In the genomic region with DNA sequence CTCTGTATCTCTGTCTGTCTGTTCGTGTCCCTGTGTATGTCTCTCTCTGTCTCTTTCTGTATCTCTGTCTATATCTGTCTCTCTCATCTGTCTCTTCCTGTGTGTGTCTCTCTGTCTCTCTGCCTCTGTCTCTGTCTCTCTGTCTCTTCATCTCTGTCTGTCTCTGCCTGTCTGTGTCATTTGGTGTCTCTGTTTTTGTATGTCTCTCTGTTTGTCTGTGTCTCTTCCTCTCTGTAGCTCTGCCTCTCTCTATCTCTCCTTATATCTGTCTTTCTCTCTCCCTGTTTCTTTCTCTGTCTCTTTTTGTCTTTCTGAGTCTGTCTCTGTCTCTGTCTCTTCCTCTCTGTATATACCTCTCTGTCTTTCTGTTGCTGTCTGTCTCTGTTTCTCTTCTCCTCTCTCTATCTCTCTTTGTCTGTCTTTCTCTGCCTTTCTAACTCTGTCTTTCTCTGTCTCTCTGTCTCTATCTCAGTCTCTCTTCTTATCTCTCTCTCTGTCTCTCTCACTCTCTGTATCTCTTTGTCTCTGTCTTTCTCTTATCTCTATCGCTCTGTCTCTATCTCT, we compare ENCODE assay signal across 30 cellular contexts. TPM values are rescaled to one million over a fixed set of nuclear protein-coding genes. Genes with fewer than 3 reads are reported as not detected.
DNase-seq lines count a peak whose midpoint lies in the region; ATAC-seq and TF ChIP-seq lines count a peak whose summit lies in the region.
"Had no signal": no experiment of that assay in that cellular context is flagged by ENCODE, and none has a peak within 500 bp of the region (broad histone marks: within the 10 kb centered on the region; RNA-seq: fewer than 3 reads in every experiment).

No MANE protein-coding gene starts in this region.

- H3K4me2 ChIP-seq in KMS-11, result peak overlapping the region; percentile 65

- no peaks in the 10 kb centered on the region for H3K27me3 Mint-ChIP-seq in activated CD4-positive, alpha-beta T cell treated with anti-CD3 and anti-CD28 coated beads, Interleukin-2, amount 10 ng/mL, durations not matched to agents 24 days and 14 days
- peaks cover 5% of the 10 kb centered on the region for H3K27me3 Mint-ChIP-seq in activated CD4-positive, alpha-beta T cell treated with anti-CD3 and anti-CD28 coated beads for 36 hours
- no peaks in the 10 kb centered on the region for H3K27me3 Mint-ChIP-seq in activated naive CD8-positive, alpha-beta T cell treated with anti-CD3 and anti-CD28 coated beads for 36 hours
- no peaks in the 10 kb centered on the region for H3K27me3 Mint-ChIP-seq in progenitor cell of endocrine pancreas
- H3K27me3 Mint-ChIP-seq: activated naive CD4-positive, alpha-beta T cell treated with anti-CD3 and anti-CD28 coated beads, Interleukin-2, amount 50 U/mL, for 24 hours had no signal

- peaks cover 14% of the 10 kb centered on the region for H3K79me2 ChIP-seq in KMS-11 (ENCODE audit: insufficient read depth, low read depth)

- H3K9ac ChIP-seq in KMS-11, result peak overlapping the region; percentile 67; the same call in 1 of the 2 replicates

- ATAC-seq in activated CD4-positive, alpha-beta T cell treated with anti-CD3 and anti-CD28 coated beads for 36 hours, result no peak
- no peak for ATAC-seq in GM19324 (IDR thresholded peaks at IDR 0.05; ENCODE audit: low FRiP score, unreplicated experiment)
- no peak for ATAC-seq in GM21723 (IDR thresholded peaks at IDR 0.05; ENCODE audit: unreplicated experiment)
- ATAC-seq in GM21360 (IDR thresholded peaks at IDR 0.05; ENCODE audit: unreplicated experiment), result no peak
- ATAC-seq: T-cell, upper lobe of right lung had no signal

- H3K27ac ChIP-seq in KMS-11, result peak overlapping the region; percentile 91
- H3K27ac ChIP-seq: ascending aorta, dorsolateral prefrontal cortex, lower lobe of right lung, upper lobe of right lung had no signal

- H3K36me3 Mint-ChIP-seq in activated CD4-positive, alpha-beta T cell treated with anti-CD3 and anti-CD28 coated beads, Interleukin-2, amount 10 ng/mL, durations not matched to agents 24 days and 14 days (ENCODE audit: low read depth), result no peaks in the 10 kb centered on the region
- H3K36me3 Mint-ChIP-seq in activated CD4-positive, alpha-beta T cell treated with anti-CD3 and anti-CD28 coated beads for 36 hours (ENCODE audit: low read depth), result no peaks in the 10 kb centered on the region
- no peaks in the 10 kb centered on the region for H3K36me3 Mint-ChIP-seq in activated naive CD8-positive, alpha-beta T cell treated with anti-CD3 and anti-CD28 coated beads for 36 hours
- peaks cover 30% of the 10 kb centered on the region for H3K36me3 Mint-ChIP-seq in progenitor cell of endocrine pancreas (ENCODE audit: insufficient read depth)
- H3K36me3 Mint-ChIP-seq: activated naive CD4-positive, alpha-beta T cell treated with anti-CD3 and anti-CD28 coated beads, Interleukin-2, amount 50 U/mL, for 24 hours; T-cell had no signal

- H3K4me1 ChIP-seq in KMS-11 (ENCODE audit: low read depth, poor library complexity, severe bottlenecking), result peaks cover 53% of the 10 kb centered on the region
- H3K4me1 ChIP-seq: ascending aorta, lower lobe of right lung, upper lobe of right lung had no signal

- H3K4me3 ChIP-seq in KMS-11 (IDR thresholded peaks at IDR 0.05; ENCODE audit: insufficient read depth, low read depth, low read length), result no peak overlapping the region
- H3K4me3 ChIP-seq: ascending aorta, dorsolateral prefrontal cortex, lower lobe of right lung, upper lobe of right lung had no signal

- no peaks in the 10 kb centered on the region for H3K27me3 ChIP-seq in KMS-11 (ENCODE audit: insufficient read depth, low read depth)
- H3K27me3 ChIP-seq: ascending aorta, dorsolateral prefrontal cortex, upper lobe of right lung had no signal

- DNase-seq in activated CD4-positive, alpha-beta T cell treated with anti-CD3 and anti-CD28 coated beads, Interleukin-2, amount 10 ng/mL, durations not matched to agents 24 days and 14 days, result no peak
- DNase-seq in activated CD4-positive, alpha-beta T cell treated with anti-CD3 and anti-CD28 coated beads for 36 hours, result no peak
- no peak for DNase-seq in activated naive CD8-positive, alpha-beta T cell treated with anti-CD3 and anti-CD28 coated beads for 36 hours
- no peak for DNase-seq in progenitor cell of endocrine pancreas (ENCODE audit: low spot score, unreplicated experiment)
- DNase-seq: 8988T; activated T-cell treated with anti-CD3 and anti-CD28 coated beads, Interleukin-2, amount 50 U/mL, for 48 hours; AML-193; cerebellar nuclear complex; COR-L47; DMS79 treated with DMSO at 0.1 percent for 48 hours; dorsolateral prefrontal cortex; H7; head of caudate nucleus; kidney glomerular epithelial cell; lower lobe of right lung; NCI-H1092; NCI-H1930; NCI-H2227 treated with DMSO at 0.1 percent for 48 hours; NCI-H748 treated with DMSO at 0.1 percent for 48 hours; OCI-M1; SHP77; stimulated activated CD8-positive, alpha-beta memory T cell treated with anti-CD3 and anti-CD28 coated beads, Interleukin-4, amount 100 ng/mL, for 48 hours; T-cell had no signal

- no peaks in the 10 kb centered on the region for H3K9me3 Mint-ChIP-seq in activated CD4-positive, alpha-beta T cell treated with anti-CD3 and anti-CD28 coated beads, Interleukin-2, amount 10 ng/mL, durations not matched to agents 24 days and 14 days
- no peaks in the 10 kb centered on the region for H3K9me3 Mint-ChIP-seq in activated CD4-positive, alpha-beta T cell treated with anti-CD3 and anti-CD28 coated beads for 36 hours (ENCODE audit: low read depth)
- H3K9me3 Mint-ChIP-seq in activated naive CD8-positive, alpha-beta T cell treated with anti-CD3 and anti-CD28 coated beads for 36 hours, result no peaks in the 10 kb centered on the region
- peaks cover 40% of the 10 kb centered on the region for H3K9me3 Mint-ChIP-seq in progenitor cell of endocrine pancreas (ENCODE audit: low read depth)
- H3K9me3 Mint-ChIP-seq: activated naive CD4-positive, alpha-beta T cell treated with anti-CD3 and anti-CD28 coated beads, Interleukin-2, amount 50 U/mL, for 24 hours; T-cell had no signal

- H3K36me3 ChIP-seq in KMS-11 (ENCODE audit: insufficient read depth), result no peaks in the 10 kb centered on the region
- H3K36me3 ChIP-seq: ascending aorta, lower lobe of right lung, upper lobe of right lung had no signal

- no peak overlapping the region for H3K4me3 Mint-ChIP-seq in activated CD4-positive, alpha-beta T cell treated with anti-CD3 and anti-CD28 coated beads, Interleukin-2, amount 10 ng/mL, durations not matched to agents 24 days and 14 days
- H3K4me3 Mint-ChIP-seq in activated CD4-positive, alpha-beta T cell treated with anti-CD3 and anti-CD28 coated beads for 36 hours, result no peak overlapping the region
- no peak overlapping the region for H3K4me3 Mint-ChIP-seq in activated naive CD8-positive, alpha-beta T cell treated with anti-CD3 and anti-CD28 coated beads for 36 hours
- H3K4me3 Mint-ChIP-seq in progenitor cell of endocrine pancreas (ENCODE audit: low read depth), result no peak overlapping the region
- H3K4me3 Mint-ChIP-seq: activated naive CD4-positive, alpha-beta T cell treated with anti-CD3 and anti-CD28 coated beads, Interleukin-2, amount 50 U/mL, for 24 hours; T-cell had no signal

- peak overlapping the region; percentile 4 for H3K27ac Mint-ChIP-seq in activated CD4-positive, alpha-beta T cell treated with anti-CD3 and anti-CD28 coated beads, Interleukin-2, amount 10 ng/mL, durations not matched to agents 24 days and 14 days
- no peak overlapping the region for H3K27ac Mint-ChIP-seq in activated CD4-positive, alpha-beta T cell treated with anti-CD3 and anti-CD28 coated beads for 36 hours
- peak overlapping the region; percentile 7 for H3K27ac Mint-ChIP-seq in activated naive CD8-positive, alpha-beta T cell treated with anti-CD3 and anti-CD28 coated beads for 36 hours
- H3K27ac Mint-ChIP-seq in progenitor cell of endocrine pancreas, result peak overlapping the region; percentile 86
- H3K27ac Mint-ChIP-seq: activated naive CD4-positive, alpha-beta T cell treated with anti-CD3 and anti-CD28 coated beads, Interleukin-2, amount 50 U/mL, for 24 hours had no signal

- TF ChIP-seq CTCF in KMS-11 (conservative IDR thresholded peaks at IDR 0.05; ENCODE audit: low read depth, low read length) (no peak), progenitor cell of endocrine pancreas (IDR thresholded peaks at IDR 0.05; ENCODE audit: unreplicated experiment) (no peak)

- POLR2A ChIA-PET in activated CD4-positive, alpha-beta T cell treated with anti-CD3 and anti-CD28 coated beads for 36 hours (lab: Charles Lee), result no interaction called here

- no peaks in the 10 kb centered on the region for H3K4me1 Mint-ChIP-seq in activated CD4-positive, alpha-beta T cell treated with anti-CD3 and anti-CD28 coated beads, Interleukin-2, amount 10 ng/mL, durations not matched to agents 24 days and 14 days
- peaks cover 2% of the 10 kb centered on the region for H3K4me1 Mint-ChIP-seq in activated CD4-positive, alpha-beta T cell treated with anti-CD3 and anti-CD28 coated beads for 36 hours
- H3K4me1 Mint-ChIP-seq in activated naive CD8-positive, alpha-beta T cell treated with anti-CD3 and anti-CD28 coated beads for 36 hours, result no peaks in the 10 kb centered on the region
- no peaks in the 10 kb centered on the region for H3K4me1 Mint-ChIP-seq in progenitor cell of endocrine pancreas (ENCODE audit: low read depth)
- H3K4me1 Mint-ChIP-seq: activated naive CD4-positive, alpha-beta T cell treated with anti-CD3 and anti-CD28 coated beads, Interleukin-2, amount 50 U/mL, for 24 hours had no signal

- no peaks in the 10 kb centered on the region for H4K20me1 ChIP-seq in KMS-11 (ENCODE audit: insufficient read depth)

- CTCF ChIA-PET in activated CD4-positive, alpha-beta T cell treated with anti-CD3 and anti-CD28 coated beads for 36 hours (lab: Charles Lee), result no interaction called here

- intact Hi-C loops in activated CD4-positive, alpha-beta T cell treated with anti-CD3 and anti-CD28 coated beads, Interleukin-2, amount 10 ng/mL, durations not matched to agents 24 days and 14 days (cut with micrococcal nuclease), result no loop called here
- intact Hi-C loops in activated CD4-positive, alpha-beta T cell treated with anti-CD3 and anti-CD28 coated beads for 36 hours (cut with DNase I, micrococcal nuclease), result no loop called here

- no peak overlapping the region for H2AFZ ChIP-seq in KMS-11 (ENCODE audit: low read depth)

RNA-seq across cellular contexts. Expression of a gene that starts 50.2 kb away (rescaled TPM):
- total RNA-seq in activated CD4-positive, alpha-beta T cell treated with anti-CD3 and anti-CD28 coated beads, Interleukin-2, amount 10 ng/mL, durations not matched to agents 24 days and 14 days, result 9.1 and 10.3 TPM in 2 replicates
- total RNA-seq in activated CD4-positive, alpha-beta T cell treated with anti-CD3 and anti-CD28 coated beads for 36 hours, result 1 to 10 TPM; 7.2 to 9.2 TPM
- total RNA-seq in activated naive CD8-positive, alpha-beta T cell treated with anti-CD3 and anti-CD28 coated beads for 36 hours, result 10 to 100 TPM; 16.7 to 16.8 TPM
- total RNA-seq in progenitor cell of endocrine pancreas, result 3.9 and 4.5 TPM in 2 replicates
